ENCODE assay signal across 8 cellular contexts in the genomic region with DNA sequence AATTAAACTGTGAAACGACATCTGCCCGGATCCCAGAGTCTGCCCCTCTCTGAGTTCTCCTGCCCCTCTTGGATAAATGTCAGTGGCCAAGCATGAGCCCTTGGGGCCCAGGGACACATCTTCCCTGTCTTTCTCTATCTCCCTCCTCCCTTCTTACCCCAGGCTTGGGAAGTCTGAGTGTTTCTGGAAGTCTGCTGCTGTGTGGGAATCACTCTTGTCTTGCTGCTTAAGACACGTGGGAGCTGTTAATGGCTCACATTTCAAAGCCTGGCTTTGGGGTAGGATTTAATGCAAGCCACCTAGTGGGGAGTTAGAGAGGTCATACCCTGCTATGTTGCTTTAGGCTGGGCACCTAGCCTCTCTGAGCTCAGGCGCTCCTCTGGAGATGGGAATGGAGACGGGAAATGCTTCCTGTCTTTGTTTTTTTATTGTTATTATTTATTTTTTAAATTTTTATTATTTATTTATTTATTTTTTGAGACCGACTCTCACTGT.
A peak's percentile ranks its signal among the peaks of the same experiment; 100 is the strongest.
DNase-seq lines count a peak whose midpoint lies in the region; ATAC-seq, FAIRE-seq and TF ChIP-seq lines count a peak whose summit lies in the region.

No MANE protein-coding gene starts in this region.

- ATAC-seq in HG03521 (IDR thresholded peaks at IDR 0.05; ENCODE audit: unreplicated experiment): no peak

- no peak overlapping the region for H3K27ac Mint-ChIP-seq in neural crest cell (ENCODE audit: unreplicated experiment)

- H3K9me3 Mint-ChIP-seq in neural crest cell: no peaks in the 10 kb centered on the region

- H3K4me3 ChIP-seq in epithelial cell of proximal tubule (ENCODE audit: low read depth, low read length): no peak overlapping the region

- H3K36me3 Mint-ChIP-seq in neural crest cell (ENCODE audit: low read depth): no peaks in the 10 kb centered on the region

- TF ChIP-seq CTCF in RWPE1 (conservative IDR thresholded peaks at IDR 0.05; ENCODE audit: low read depth): peak; percentile 45
- peak; percentile 64 for TF ChIP-seq CTCF in epithelial cell of proximal tubule (conservative IDR thresholded peaks at IDR 0.05; ENCODE audit: low read depth, low read length)
- TF ChIP-seq CTCF in neural crest cell (conservative IDR thresholded peaks at IDR 0.05): peak; percentile 66

- peaks cover 66% of the 10 kb centered on the region for H3K27me3 Mint-ChIP-seq in neural crest cell (ENCODE audit: low read depth)

- POLR2A ChIA-PET in RWPE1 (lab: Yijun Ruan, JAX; ENCODE audit: low non-redundant PET): no interaction called here

- H3K4me3 Mint-ChIP-seq in neural crest cell: peak overlapping the region; percentile 57

- no peak for FAIRE-seq in HTR-8/SVneo (lab: Jason Lieb, UNC)

- CTCF ChIA-PET in RWPE1 (lab: Yijun Ruan, JAX): interaction anchor here (0.8 kb wide), 1 partner anchor 34 kb away, joined by 6 read pairs; no protein-coding TSS in a partner anchor

- peaks cover 56% of the 10 kb centered on the region for H3K4me1 Mint-ChIP-seq in neural crest cell

- 0 out of 2 replicates have a peak overlapping the region, but pooled peaks have one; percentile 17 for H3K27ac ChIP-seq in RWPE1

- DNase-seq in NCI-H2227 (lab: John Stamatoyannopoulos, UW; ENCODE audit: unreplicated experiment) (peak; percentile 46), NCI-H2227 treated with DMSO at 0.1 percent for 48 hours (lab: John Stamatoyannopoulos, UW) (no peak), HTR-8/SVneo (ENCODE audit: insufficient read length, low spot score) (peak; percentile 81), RWPE1 (ENCODE audit: low spot score) (peak; percentile 61), epithelial cell of proximal tubule (ENCODE audit: low read depth) (no peak), neural crest cell (ENCODE audit: low read depth, low spot score) (no peak), NCI-H187 treated with DMSO at 0.1 percent for 48 hours (lab: John Stamatoyannopoulos, UW) (no peak)

Comparison
In these comparisons a context has a peak if more than half of its experiments do, and no peak if none do; other contexts are left out.
1. DNase-seq: peak in NCI-H2227 (single experiment), HTR-8/SVneo (single experiment) and RWPE1 (single experiment); none in NCI-H2227 treated with DMSO at 0.1 percent for 48 hours (single experiment), epithelial cell of proximal tubule (single experiment), neural crest cell (single experiment) and NCI-H187 treated with DMSO at 0.1 percent for 48 hours (single experiment).
2. Peak in every context shown above with its lines, with median percentiles within 50 percentile points of each other: CTCF ChIP-seq.